In the genomic region with DNA sequence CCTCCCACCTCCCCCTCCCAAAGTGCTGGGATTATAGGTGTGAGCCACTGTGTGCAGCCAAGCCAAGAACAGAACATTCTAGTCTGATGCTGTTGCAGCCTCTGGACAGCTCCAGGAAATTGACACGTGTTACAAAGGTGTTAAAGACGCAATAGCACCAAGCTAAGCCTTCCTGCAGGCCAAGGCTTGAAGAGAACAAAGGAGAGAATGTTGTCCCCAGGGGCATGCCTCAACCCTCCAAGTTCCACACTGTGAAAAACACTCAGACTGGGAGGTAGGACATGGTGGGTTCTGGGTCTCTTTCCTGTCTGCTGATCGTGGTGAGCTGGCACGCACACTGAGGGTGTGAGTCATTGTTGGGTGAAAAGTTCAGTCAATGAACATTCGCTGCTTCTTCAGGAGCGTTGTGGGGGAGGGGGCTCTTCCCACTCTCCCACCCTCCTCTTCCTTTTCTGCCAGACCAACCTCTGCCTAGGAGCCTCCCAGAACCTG, we compare ENCODE assay signal across 10 cellular contexts. TPM values are rescaled to one million over a fixed set of nuclear protein-coding genes. Genes with fewer than 3 reads are reported as not detected.
DNase-seq lines count a peak whose midpoint lies in the region; ATAC-seq and TF ChIP-seq lines count a peak whose summit lies in the region.
"Had no signal": no experiment of that assay in that cellular context is flagged by ENCODE, and none has a peak within 500 bp of the region (broad histone marks: within the 10 kb centered on the region; RNA-seq: fewer than 3 reads in every experiment).

No MANE protein-coding gene starts in this region.

- H3K36me3 Mint-ChIP-seq in neural progenitor cell = peaks cover 2% of the 10 kb centered on the region

- peaks cover 9% of the 10 kb centered on the region for H3K9me3 Mint-ChIP-seq in neural progenitor cell
- H3K9me3 Mint-ChIP-seq: central memory CD8-positive, alpha-beta T cell had no signal

- in situ Hi-C loops in GM13976 (cut with MboI; ENCODE audit: low sequenced_read_pairs, unreplicated experiment) = no loop called here

- H3K27me3 Mint-ChIP-seq in neural progenitor cell (ENCODE audit: insufficient read depth, low read depth) = peaks cover 11% of the 10 kb centered on the region

- H4K20me1 ChIP-seq in neural progenitor cell (ENCODE audit: low read depth) = no peaks in the 10 kb centered on the region

- no peak overlapping the region for H3K9ac ChIP-seq in neural progenitor cell

- H3K4me3 Mint-ChIP-seq in neural progenitor cell = peak overlapping the region; percentile 2
- H3K4me3 Mint-ChIP-seq: central memory CD8-positive, alpha-beta T cell had no signal

- no peaks in the 10 kb centered on the region for H3K4me1 ChIP-seq in neural progenitor cell

- H3K4me3 ChIP-seq in neural progenitor cell = no peak overlapping the region
- H3K4me3 ChIP-seq: heart right ventricle had no signal

- no peaks in the 10 kb centered on the region for H3K9me3 ChIP-seq in neural progenitor cell (ENCODE audit: low read depth)

- peaks cover 19% of the 10 kb centered on the region for H3F3A ChIP-seq in neural progenitor cell (ENCODE audit: low read depth)

- H3K4me2 ChIP-seq in neural progenitor cell = no peak overlapping the region

- H3K27ac ChIP-seq in neural progenitor cell = no peak overlapping the region
- H3K27ac ChIP-seq: heart right ventricle had no signal

- DNase-seq in ELF-1 (ENCODE audit: low read depth, low spot score) = peak; percentile 45
- DNase-seq in NCI-H226 = peak; percentile 57
- DNase-seq in brain pericyte (ENCODE audit: low read depth, low spot score) = peak; percentile 29
- no peak for DNase-seq in neural progenitor cell (ENCODE audit: low spot score)
- DNase-seq in GM13976 (ENCODE audit: low spot score) = no peak
- no peak for DNase-seq in NCI-H2227 (lab: John Stamatoyannopoulos, UW; ENCODE audit: unreplicated experiment)
- no peak for DNase-seq in GM19238 (ENCODE audit: insufficient read length, low spot score)
- DNase-seq: heart right ventricle had no signal

- no peaks in the 10 kb centered on the region for H3K36me3 ChIP-seq in neural progenitor cell
- H3K36me3 ChIP-seq: heart right ventricle had no signal

- no peaks in the 10 kb centered on the region for H3K79me2 ChIP-seq in neural progenitor cell (ENCODE audit: low read depth)

- no peak overlapping the region for H2AFZ ChIP-seq in neural progenitor cell (replicated peaks)

- peaks cover 30% of the 10 kb centered on the region for H3K27me3 ChIP-seq in neural progenitor cell

- H3K4me1 Mint-ChIP-seq in neural progenitor cell = peaks cover 11% of the 10 kb centered on the region

- no peak for ATAC-seq in HG03175 (IDR thresholded peaks at IDR 0.05; ENCODE audit: unreplicated experiment)
- ATAC-seq: heart right ventricle had no signal

- TF ChIP-seq CTCF in neural progenitor cell (IDR thresholded peaks at IDR 0.05) (no peak), GM13976 (IDR thresholded peaks at IDR 0.05; ENCODE audit: borderline replicate concordance, control extremely low read depth, extremely low read depth, insufficient read depth, missing control alignments) (no peak)

- H3K27ac Mint-ChIP-seq in neural progenitor cell = no peak overlapping the region

RNA-seq across cellular contexts. Expression of a gene that starts 5.3 kb away (rescaled TPM):
- 167 and 403 TPM in 2 replicates for total RNA-seq in neural progenitor cell (ENCODE audit: low replicate concordance)

Comparison
In these comparisons a context has a peak if more than half of its experiments do, and no peak if none do; other contexts are left out.
1. DNase-seq: peak in ELF-1 (single experiment), NCI-H226 (single experiment) and brain pericyte (single experiment); none in neural progenitor cell (single experiment), GM13976 (single experiment), NCI-H2227 (single experiment) and GM19238 (single experiment).